11 cellular contexts compared by ENCODE assay signal in the genomic region with DNA sequence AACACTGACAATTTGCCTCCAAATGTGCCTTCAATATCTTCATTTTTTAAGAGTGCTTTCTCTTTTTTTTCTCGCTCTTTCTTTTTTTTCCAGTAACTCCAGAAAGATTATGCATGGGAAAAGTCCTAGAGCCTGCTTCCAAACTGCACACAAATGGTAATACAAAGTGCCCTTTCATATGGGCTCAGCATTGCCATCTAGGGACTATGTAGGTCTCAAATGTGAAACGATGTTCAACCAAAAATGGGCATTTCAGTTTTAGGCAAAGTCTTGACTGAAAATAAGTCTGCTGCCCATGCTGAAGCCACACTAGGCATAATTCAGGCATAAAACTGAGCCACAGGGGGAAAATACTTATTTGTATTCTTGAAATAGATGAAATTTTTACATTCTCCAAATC.
DNase-seq lines count a peak whose midpoint lies in the region; ATAC-seq and TF ChIP-seq lines count a peak whose summit lies in the region.
"Had no signal": no experiment of that assay in that cellular context is flagged by ENCODE, and none has a peak within 500 bp of the region (broad histone marks: within the 10 kb centered on the region; RNA-seq: fewer than 3 reads in every experiment).

No MANE protein-coding gene starts in this region.

- H3K4me3 Mint-ChIP-seq in endothelial cell (ENCODE audit: unreplicated experiment): no peak overlapping the region

- H3K4me3 ChIP-seq in NB4 (ENCODE audit: low read depth, low read length): no peak overlapping the region

- peak; percentile 57 for DNase-seq in COLO829 (ENCODE audit: low spot score)
- DNase-seq in NB4 (ENCODE audit: low read depth): peak; percentile 67
- DNase-seq in cerebellum (ENCODE audit: low spot score): peak; percentile 4
- peak; percentile 55 for DNase-seq in myocyte (ENCODE audit: low read depth)
- DNase-seq in RWPE1 (ENCODE audit: low spot score): no peak
- no peak for DNase-seq in endothelial cell (ENCODE audit: low spot score)
- DNase-seq in DMS114 treated with DMSO at 0.1 percent for 48 hours (lab: John Stamatoyannopoulos, UW; ENCODE audit: unreplicated experiment): no peak
- DNase-seq: effector memory CD4-positive, alpha-beta T cell; NCI-H345 had no signal

- TF ChIP-seq CTCF in NB4 (IDR thresholded peaks at IDR 0.05; ENCODE audit: low read depth, low read length) (peak; percentile 57), RWPE1 (conservative IDR thresholded peaks at IDR 0.05; ENCODE audit: low read depth) (no peak; the same call in 1 of the 2 replicates), endothelial cell (IDR thresholded peaks at IDR 0.05; ENCODE audit: unreplicated experiment) (no peak)

- no peaks in the 10 kb centered on the region for H3K27me3 Mint-ChIP-seq in endothelial cell (ENCODE audit: unreplicated experiment)

- H3K27ac Mint-ChIP-seq in endothelial cell (ENCODE audit: unreplicated experiment): no peak overlapping the region

- TF ChIP-seq POLR2A in NB4 (IDR thresholded peaks at IDR 0.05; ENCODE audit: extremely low read depth, insufficient read length): no peak

- H3K36me3 Mint-ChIP-seq in endothelial cell (ENCODE audit: low read depth, unreplicated experiment): no peaks in the 10 kb centered on the region

- peaks cover 2% of the 10 kb centered on the region for H3K4me1 Mint-ChIP-seq in endothelial cell (ENCODE audit: unreplicated experiment)

- no peak for ATAC-seq in GM21723 (IDR thresholded peaks at IDR 0.05; ENCODE audit: unreplicated experiment)

- POLR2A ChIA-PET in RWPE1 (lab: Yijun Ruan, JAX; ENCODE audit: low non-redundant PET): no interaction called here

- no peak overlapping the region for H3K27ac ChIP-seq in RWPE1
- H3K27ac ChIP-seq: neutrophil had no signal

- CTCF ChIA-PET in RWPE1 (lab: Yijun Ruan, JAX): interaction anchor here (0.6 kb wide), 1 partner anchor 246 kb away, joined by 4 read pairs; no protein-coding TSS in a partner anchor

- H3K9me3 Mint-ChIP-seq in endothelial cell (ENCODE audit: unreplicated experiment): no peaks in the 10 kb centered on the region

Comparison
In these comparisons a context has a peak if more than half of its experiments do, and no peak if none do; other contexts are left out.
1. DNase-seq: peak in COLO829 (single experiment), NB4 (single experiment), cerebellum (single experiment) and myocyte (single experiment); none in RWPE1 (single experiment), endothelial cell (single experiment) and DMS114 treated with DMSO at 0.1 percent for 48 hours (single experiment).